Comparison of ENCODE assay signal across 1 cellular context in the genomic region with DNA sequence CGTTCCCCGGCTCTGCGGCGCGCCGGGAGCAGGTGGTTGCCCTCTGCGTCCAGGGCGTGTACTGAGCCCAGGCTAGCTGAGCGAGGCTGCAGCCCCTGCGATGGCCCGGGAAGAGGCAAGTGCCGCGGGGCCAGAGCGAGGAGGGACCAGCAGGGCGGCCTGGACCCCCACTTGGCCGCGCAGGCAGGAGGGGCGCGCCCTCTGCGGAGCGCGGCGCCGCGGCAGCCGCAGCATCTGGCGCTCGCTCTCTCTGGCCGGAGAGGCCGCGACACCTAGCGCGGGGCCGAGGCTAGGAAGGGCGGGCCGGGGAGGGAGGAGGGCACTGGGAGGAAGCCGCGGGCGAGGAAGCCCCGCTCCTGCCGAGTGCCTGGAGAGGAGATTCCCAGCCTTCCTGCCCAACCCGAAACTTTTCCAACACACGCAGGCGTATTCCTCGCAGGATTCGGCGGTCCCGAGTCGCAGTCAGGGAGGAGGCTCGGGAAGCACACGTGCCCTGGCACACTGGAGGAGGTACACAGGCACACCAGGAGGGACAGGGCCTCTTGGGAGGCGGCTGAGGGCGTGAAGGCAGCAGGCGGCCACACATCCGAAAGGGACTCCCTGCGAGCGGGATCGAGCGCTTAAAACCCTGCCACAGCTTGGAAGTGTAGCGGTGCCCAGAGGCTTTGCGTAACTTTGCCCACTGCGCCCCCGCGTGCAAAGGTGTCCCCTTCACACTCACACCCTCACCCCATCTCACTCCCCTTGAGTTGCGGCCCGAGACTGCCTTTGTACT.
TF ChIP-seq lines count a peak whose summit lies in the region.

No MANE protein-coding gene starts in this region.

TF ChIP-seq in HepG2, 621 proteins besides CTCF, POLR2A, EP300 and RAD21 (continued from another document and continues in another):
- TF ChIP-seq, protein P1, sequence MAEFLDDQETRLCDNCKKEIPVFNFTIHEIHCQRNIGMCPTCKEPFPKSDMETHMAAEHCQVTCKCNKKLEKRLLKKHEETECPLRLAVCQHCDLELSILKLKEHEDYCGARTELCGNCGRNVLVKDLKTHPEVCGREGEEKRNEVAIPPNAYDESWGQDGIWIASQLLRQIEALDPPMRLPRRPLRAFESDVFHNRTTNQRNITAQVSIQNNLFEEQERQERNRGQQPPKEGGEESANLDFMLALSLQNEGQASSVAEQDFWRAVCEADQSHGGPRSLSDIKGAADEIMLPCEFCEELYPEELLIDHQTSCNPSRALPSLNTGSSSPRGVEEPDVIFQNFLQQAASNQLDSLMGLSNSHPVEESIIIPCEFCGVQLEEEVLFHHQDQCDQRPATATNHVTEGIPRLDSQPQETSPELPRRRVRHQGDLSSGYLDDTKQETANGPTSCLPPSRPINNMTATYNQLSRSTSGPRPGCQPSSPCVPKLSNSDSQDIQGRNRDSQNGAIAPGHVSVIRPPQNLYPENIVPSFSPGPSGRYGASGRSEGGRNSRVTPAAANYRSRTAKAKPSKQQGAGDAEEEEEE (CRISPR knock-in tag; IDR thresholded peaks at IDR 0.05; ENCODE audit: borderline replicate concordance), result no peak
- TF ChIP-seq, protein P2, sequence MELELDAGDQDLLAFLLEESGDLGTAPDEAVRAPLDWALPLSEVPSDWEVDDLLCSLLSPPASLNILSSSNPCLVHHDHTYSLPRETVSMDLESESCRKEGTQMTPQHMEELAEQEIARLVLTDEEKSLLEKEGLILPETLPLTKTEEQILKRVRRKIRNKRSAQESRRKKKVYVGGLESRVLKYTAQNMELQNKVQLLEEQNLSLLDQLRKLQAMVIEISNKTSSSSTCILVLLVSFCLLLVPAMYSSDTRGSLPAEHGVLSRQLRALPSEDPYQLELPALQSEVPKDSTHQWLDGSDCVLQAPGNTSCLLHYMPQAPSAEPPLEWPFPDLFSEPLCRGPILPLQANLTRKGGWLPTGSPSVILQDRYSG (CRISPR knock-in tag; IDR thresholded peaks at IDR 0.05), result no peak
- TF ChIP-seq FOXA1 (IDR thresholded peaks at IDR 0.05) (no peak), FOXA1 (CRISPR knock-in tag; IDR thresholded peaks at IDR 0.05) (no peak), SAP130 (CRISPR knock-in tag; IDR thresholded peaks at IDR 0.05; ENCODE audit: low read depth) (peak; percentile 32; the same call in 1 of the 2 replicates), TFAP4 (IDR thresholded peaks at IDR 0.05; ENCODE audit: borderline replicate concordance, low read depth) (no peak), ZNF234 (CRISPR knock-in tag; conservative IDR thresholded peaks at IDR 0.05) (no peak), MEIS1 (CRISPR knock-in tag; IDR thresholded peaks at IDR 0.05; ENCODE audit: borderline replicate concordance) (0 out of 2 replicates have a peak, but pooled peaks have one; percentile 37), NFYC (CRISPR knock-in tag; IDR thresholded peaks at IDR 0.05) (no peak), KAT7 (CRISPR knock-in tag; IDR thresholded peaks at IDR 0.05; ENCODE audit: borderline replicate concordance) (0 out of 2 replicates have a peak, but pooled peaks have one; percentile 43), KAT8 (CRISPR knock-in tag; IDR thresholded peaks at IDR 0.05) (0 out of 2 replicates have a peak, but pooled peaks have one; percentile 21), ARNT2 (CRISPR knock-in tag; IDR thresholded peaks at IDR 0.05; ENCODE audit: low read depth) (peak; percentile 72), HES4 (CRISPR knock-in tag; IDR thresholded peaks at IDR 0.05; ENCODE audit: borderline replicate concordance) (peak; percentile 84), MXD4 (CRISPR knock-in tag; IDR thresholded peaks at IDR 0.05) (no peak), HMGXB3 (CRISPR knock-in tag; IDR thresholded peaks at IDR 0.05; ENCODE audit: borderline replicate concordance) (no peak), AGO2 (optimal IDR thresholded peaks at IDR 0.05; ENCODE audit: low read depth, low read length) (peak; percentile 94), RARG (CRISPR knock-in tag; IDR thresholded peaks at IDR 0.05; ENCODE audit: low read depth) (no peak), ZNF235 (CRISPR knock-in tag; IDR thresholded peaks at IDR 0.05; ENCODE audit: borderline replicate concordance) (no peak), ZNF674 (CRISPR knock-in tag; IDR thresholded peaks at IDR 0.05; ENCODE audit: low read depth) (no peak), RFX5 (IDR thresholded peaks at IDR 0.05; ENCODE audit: low read depth, low read length) (no peak), PCBP1 (IDR thresholded peaks at IDR 0.05; ENCODE audit: borderline replicate concordance, low read depth, low read length) (0 out of 2 replicates have a peak, but pooled peaks have one; percentile 57), KDM5A (IDR thresholded peaks at IDR 0.05; ENCODE audit: borderline replicate concordance, low read length) (no peak), ZMYM4 (CRISPR knock-in tag; IDR thresholded peaks at IDR 0.05) (no peak; the same call in none of the 2 replicates), KLF6 (CRISPR knock-in tag; IDR thresholded peaks at IDR 0.05) (no peak), ZNF460 (CRISPR knock-in tag; IDR thresholded peaks at IDR 0.05; ENCODE audit: borderline replicate concordance) (no peak), ZNF276 (CRISPR knock-in tag; IDR thresholded peaks at IDR 0.05; ENCODE audit: low read depth) (no peak), U2AF2 (IDR thresholded peaks at IDR 0.05; ENCODE audit: low read depth, low read length) (no peak), ZSCAN9 (CRISPR knock-in tag; IDR thresholded peaks at IDR 0.05; ENCODE audit: borderline replicate concordance) (no peak), SMAD1 (CRISPR knock-in tag; IDR thresholded peaks at IDR 0.05; ENCODE audit: borderline replicate concordance, low read depth) (no peak), ZNF781 (CRISPR knock-in tag; IDR thresholded peaks at IDR 0.05; ENCODE audit: borderline replicate concordance, not compliant biosample characterization) (no peak), WIZ (CRISPR knock-in tag; IDR thresholded peaks at IDR 0.05) (no peak), ARHGAP35 (CRISPR knock-in tag; IDR thresholded peaks at IDR 0.05; ENCODE audit: borderline replicate concordance) (no peak), IKZF4 (CRISPR knock-in tag; IDR thresholded peaks at IDR 0.05; ENCODE audit: borderline replicate concordance, low read depth, not compliant biosample characterization) (peak; percentile 42), TARDBP (CRISPR knock-in tag; IDR thresholded peaks at IDR 0.05) (peak; percentile 43; the same call in 1 of the 2 replicates), ZNF784 (CRISPR knock-in tag; IDR thresholded peaks at IDR 0.05; ENCODE audit: borderline replicate concordance) (no peak), ERF (CRISPR knock-in tag; IDR thresholded peaks at IDR 0.05) (no peak), NFYB (CRISPR knock-in tag; IDR thresholded peaks at IDR 0.05) (no peak), ZNF713 (CRISPR knock-in tag; IDR thresholded peaks at IDR 0.05) (no peak), ZNF34 (CRISPR knock-in tag; IDR thresholded peaks at IDR 0.05; ENCODE audit: borderline replicate concordance) (no peak), KLF13 (CRISPR knock-in tag; IDR thresholded peaks at IDR 0.05) (no peak), PHF20 (CRISPR knock-in tag; IDR thresholded peaks at IDR 0.05) (no peak), ZNF775 (CRISPR knock-in tag; IDR thresholded peaks at IDR 0.05; ENCODE audit: borderline replicate concordance) (no peak), KMT2B (CRISPR knock-in tag; IDR thresholded peaks at IDR 0.05) (no peak), ZFY (CRISPR knock-in tag; IDR thresholded peaks at IDR 0.05) (peak; percentile 76), ZNF326 (CRISPR knock-in tag; IDR thresholded peaks at IDR 0.05; ENCODE audit: borderline replicate concordance) (no peak)
- TF ChIP-seq, protein P3, sequence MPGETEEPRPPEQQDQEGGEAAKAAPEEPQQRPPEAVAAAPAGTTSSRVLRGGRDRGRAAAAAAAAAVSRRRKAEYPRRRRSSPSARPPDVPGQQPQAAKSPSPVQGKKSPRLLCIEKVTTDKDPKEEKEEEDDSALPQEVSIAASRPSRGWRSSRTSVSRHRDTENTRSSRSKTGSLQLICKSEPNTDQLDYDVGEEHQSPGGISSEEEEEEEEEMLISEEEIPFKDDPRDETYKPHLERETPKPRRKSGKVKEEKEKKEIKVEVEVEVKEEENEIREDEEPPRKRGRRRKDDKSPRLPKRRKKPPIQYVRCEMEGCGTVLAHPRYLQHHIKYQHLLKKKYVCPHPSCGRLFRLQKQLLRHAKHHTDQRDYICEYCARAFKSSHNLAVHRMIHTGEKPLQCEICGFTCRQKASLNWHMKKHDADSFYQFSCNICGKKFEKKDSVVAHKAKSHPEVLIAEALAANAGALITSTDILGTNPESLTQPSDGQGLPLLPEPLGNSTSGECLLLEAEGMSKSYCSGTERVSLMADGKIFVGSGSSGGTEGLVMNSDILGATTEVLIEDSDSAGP (CRISPR knock-in tag; IDR thresholded peaks at IDR 0.05; ENCODE audit: borderline replicate concordance), result peak; percentile 66; the same call in 1 of the 2 replicates
- TF ChIP-seq, protein P4, sequence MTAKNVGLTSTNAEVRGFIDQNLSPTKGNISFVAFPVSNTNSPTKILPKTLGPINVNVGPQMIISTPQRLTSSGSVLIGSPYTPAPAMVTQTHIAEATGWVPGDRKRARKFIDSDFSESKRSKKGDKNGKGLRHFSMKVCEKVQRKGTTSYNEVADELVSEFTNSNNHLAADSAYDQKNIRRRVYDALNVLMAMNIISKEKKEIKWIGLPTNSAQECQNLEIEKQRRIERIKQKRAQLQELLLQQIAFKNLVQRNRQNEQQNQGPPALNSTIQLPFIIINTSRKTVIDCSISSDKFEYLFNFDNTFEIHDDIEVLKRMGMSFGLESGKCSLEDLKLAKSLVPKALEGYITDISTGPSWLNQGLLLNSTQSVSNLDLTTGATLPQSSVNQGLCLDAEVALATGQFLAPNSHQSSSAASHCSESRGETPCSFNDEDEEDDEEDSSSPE (CRISPR knock-in tag; IDR thresholded peaks at IDR 0.05), result 0 out of 2 replicates have a peak, but pooled peaks have one; percentile 56
- TF ChIP-seq, protein P5, sequence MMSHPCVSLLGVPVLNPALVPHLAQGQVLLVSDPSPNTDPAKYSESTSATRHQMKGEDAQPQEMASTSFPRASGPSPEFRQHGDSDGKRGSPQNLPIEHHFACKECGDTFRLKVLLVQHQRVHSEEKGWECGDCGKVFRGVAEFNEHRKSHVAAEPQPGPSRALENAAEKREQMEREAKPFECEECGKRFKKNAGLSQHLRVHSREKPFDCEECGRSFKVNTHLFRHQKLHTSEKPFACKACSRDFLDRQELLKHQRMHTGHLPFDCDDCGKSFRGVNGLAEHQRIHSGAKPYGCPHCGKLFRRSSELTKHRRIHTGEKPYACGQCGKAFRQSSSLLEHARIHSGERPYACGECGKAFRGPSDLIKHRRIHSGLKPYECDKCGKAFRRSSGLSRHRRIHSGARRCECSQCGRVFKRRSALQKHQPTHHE (CRISPR knock-in tag; IDR thresholded peaks at IDR 0.05; ENCODE audit: borderline replicate concordance), result 0 out of 2 replicates have a peak, but pooled peaks have one; percentile 51
